Comparison of ENCODE assay signal across 1 cellular context in the genomic region with DNA sequence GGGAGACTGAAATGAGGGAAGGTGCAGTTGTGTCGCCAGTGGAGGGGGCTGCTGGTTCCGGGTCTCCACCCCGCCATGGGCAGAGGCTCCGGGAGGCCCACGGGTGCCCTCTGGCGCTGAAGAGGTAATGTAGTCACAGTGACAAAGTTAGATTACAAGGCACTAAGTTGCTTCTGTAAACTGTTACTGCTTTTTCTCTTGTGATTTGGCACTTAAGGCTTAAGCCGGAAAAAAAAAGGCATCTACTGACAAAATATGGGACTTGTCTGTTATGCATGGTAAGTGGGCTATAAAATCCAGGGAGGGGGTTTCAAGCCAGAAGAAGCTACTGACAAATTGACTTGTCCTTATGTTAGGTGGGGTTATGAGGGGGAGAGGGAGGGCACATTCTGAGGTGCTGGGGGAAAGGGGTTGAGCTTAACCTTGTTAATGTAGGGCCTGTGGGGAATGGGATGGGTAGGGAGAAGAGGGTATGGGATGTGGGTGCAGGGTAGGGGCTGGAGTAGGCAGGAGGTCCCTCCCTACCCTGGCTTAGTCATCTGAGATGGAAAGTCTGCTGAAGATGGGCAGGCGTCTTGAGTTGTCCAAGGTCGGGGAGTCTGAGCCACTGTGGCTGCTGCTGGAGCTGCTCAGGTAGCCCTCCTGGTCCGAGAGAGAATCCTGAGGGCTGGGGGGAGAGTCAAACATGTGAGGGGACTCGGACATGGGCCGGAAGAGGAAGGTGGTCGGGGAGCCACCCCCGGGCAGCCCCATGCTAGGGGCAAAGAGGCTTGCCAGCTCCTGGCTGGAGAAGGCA.
TF ChIP-seq lines count a peak whose summit lies in the region.

No MANE protein-coding gene starts in this region.

TF ChIP-seq in endothelial cell of umbilical vein, 7 proteins besides CTCF, POLR2A, EP300 and RAD21:
- TF ChIP-seq MYC (IDR thresholded peaks at IDR 0.05; ENCODE audit: low read depth, low read length) (no peak), POLR2AphosphoS5 (IDR thresholded peaks at IDR 0.05; ENCODE audit: insufficient read depth, low read depth, low read length) (peak; percentile 14), JUN (IDR thresholded peaks at IDR 0.05; ENCODE audit: borderline replicate concordance, insufficient read depth, insufficient read length, low read depth) (no peak), FOS (IDR thresholded peaks at IDR 0.05; ENCODE audit: borderline replicate concordance, insufficient read depth, low read length) (no peak)
